27 cellular contexts compared by ENCODE assay signal in the genomic region with DNA sequence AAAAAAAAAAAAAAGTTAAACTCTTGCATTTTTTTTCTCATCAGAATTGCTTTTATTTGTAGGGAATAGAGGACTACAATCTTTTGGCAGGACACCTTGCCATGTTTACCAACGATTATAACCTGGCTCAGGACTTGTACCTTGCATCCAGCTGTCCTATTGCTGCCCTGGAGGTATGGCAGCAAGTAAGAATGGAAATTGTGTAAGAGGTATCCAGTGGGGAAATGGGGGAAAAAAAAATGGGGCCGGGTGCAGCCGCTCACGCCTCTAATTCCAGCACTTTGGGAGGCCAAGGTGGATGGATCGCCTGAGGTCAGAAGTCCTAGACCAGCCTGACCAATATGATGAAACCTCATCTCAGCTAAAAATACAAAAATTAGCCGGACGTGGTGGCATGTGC.
"Had no signal": no experiment of that assay in that cellular context is flagged by ENCODE, and none has a peak within 500 bp of the region (broad histone marks: within the 10 kb centered on the region; RNA-seq: fewer than 3 reads in every experiment).

No MANE protein-coding gene starts in this region.

- H3K36me3 ChIP-seq: neutrophil, thoracic aorta, uterus had no signal

- H3K9ac ChIP-seq: parathyroid adenoma had no signal

- H3K79me2 ChIP-seq: parathyroid adenoma had no signal

- H3K9me3 ChIP-seq: neutrophil, psoas muscle, spleen, stomach, thoracic aorta, thyroid gland, tibial nerve, upper lobe of right lung, uterus had no signal

- H3K27ac ChIP-seq: neutrophil, parathyroid adenoma, psoas muscle, skin epidermis, spleen, stomach, thoracic aorta, thyroid gland, tibial nerve, upper lobe of right lung, uterus had no signal

- DNase-seq: naive B cell; naive thymus-derived CD8-positive, alpha-beta T cell; nephron progenitor cell; nucleus accumbens; posterior cingulate gyrus; psoas muscle; right cardiac atrium; spleen; stimulated activated CD4-positive, alpha-beta T cell treated with anti-CD3 and anti-CD28 coated beads, Interleukin-12 subunit alpha, Interleukin-12 subunit beta, amount 100 ng/mL, for 4 hours; stimulated activated CD4-positive, alpha-beta T cell treated with anti-CD3 and anti-CD28 coated beads, Interleukin-1b, Interleukin-23, amount 100 ng/mL, for 48 hours; stimulated activated CD4-positive, alpha-beta T cell treated with anti-CD3 and anti-CD28 coated beads, Interleukin-4, amount 100 ng/mL, for 1 hour; stimulated activated CD4-positive, alpha-beta T cell treated with anti-CD3 and anti-CD28 coated beads, Interleukin-4, amount 100 ng/mL, for 4 hours; stimulated activated CD8-positive, alpha-beta memory T cell treated with anti-CD3 and anti-CD28 coated beads, Interleukin-4, amount 100 ng/mL, for 48 hours; stimulated activated naive CD4-positive, alpha-beta T cell; stomach; thyroid gland; upper lobe of right lung; uterus had no signal

- ATAC-seq: naive thymus-derived CD8-positive, alpha-beta T cell; natural killer cell treated with Interleukin-12 subunit alpha and Interleukin-12 subunit beta and Interleukin-15 and Interleukin-18, amount 100 ng/mL, for 72 hours; psoas muscle; right cardiac atrium; sciatic nerve; stimulated activated memory B cell treated with anti-CD40 and anti-IgM and Interleukin-4, amounts not matched to agents 10 μg/mL and 1 μg/mL and 100 μg/mL, for 72 hours; upper lobe of right lung had no signal

- H3K27me3 ChIP-seq: neutrophil, spleen, stomach, thyroid gland, tibial nerve, upper lobe of right lung, uterus had no signal

- H3K4me2 ChIP-seq: smooth muscle cell had no signal

- H3K4me1 ChIP-seq: parathyroid adenoma, psoas muscle, spleen, thyroid gland, tibial nerve, upper lobe of right lung, uterus had no signal

- H2AFZ ChIP-seq: parathyroid adenoma had no signal

- H3K4me3 ChIP-seq: psoas muscle, skin epidermis, smooth muscle cell, spleen, stomach, thoracic aorta, thyroid gland, tibial nerve, upper lobe of right lung, uterus had no signal
